Comparison of ENCODE assay signal across 27 cellular contexts in the genomic region with DNA sequence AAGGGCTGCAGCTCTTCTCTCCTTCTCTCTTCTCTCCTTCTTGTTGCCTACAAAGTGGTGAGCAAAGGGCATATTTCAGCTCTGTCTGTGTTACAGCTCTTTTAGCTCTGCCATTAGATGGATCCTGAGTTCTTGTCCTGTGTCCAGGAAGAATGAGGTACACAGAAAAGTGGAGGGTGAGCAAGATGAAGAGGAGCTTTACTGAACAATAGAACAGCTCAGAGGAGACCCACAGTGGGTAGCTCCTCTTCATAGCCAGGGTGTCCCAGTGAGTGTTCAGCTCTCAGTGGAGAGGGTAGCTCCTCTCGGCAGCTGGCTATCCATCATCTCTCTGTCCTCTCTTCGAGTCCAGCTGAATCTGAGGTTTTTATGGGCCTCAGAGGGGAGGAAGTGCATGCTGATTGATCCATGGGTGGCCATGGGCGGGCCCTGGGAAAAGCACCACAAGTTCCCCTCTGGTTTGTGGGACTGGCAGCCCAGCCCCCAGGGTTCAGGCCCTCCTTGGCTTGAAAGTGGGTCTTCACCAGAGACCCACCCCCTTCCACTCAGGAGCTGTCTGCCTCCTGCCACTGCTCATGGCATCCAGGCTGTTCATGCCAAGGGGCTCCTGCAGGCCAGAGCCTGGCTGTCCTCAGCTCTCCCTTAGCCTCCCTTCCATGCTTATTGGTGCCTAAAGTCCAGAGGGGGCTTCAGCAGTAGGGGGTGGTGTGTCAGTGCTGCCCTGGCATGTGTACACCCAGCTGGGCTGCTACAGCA.
"Had no signal": no experiment of that assay in that cellular context is flagged by ENCODE, and none has a peak within 500 bp of the region (broad histone marks: within the 10 kb centered on the region; RNA-seq: fewer than 3 reads in every experiment).

No MANE protein-coding gene starts in this region.

- H3K27me3 Mint-ChIP-seq: activated T-cell treated with anti-CD3 and anti-CD28 coated beads, Interleukin-2, amount 50 U/mL, for 24 hours had no signal

- H3K9me3 ChIP-seq: adrenal gland, Peyer's patch, SJSA1, SK-N-SH had no signal

- ATAC-seq: activated CD4-positive, alpha-beta T cell treated with anti-CD3 and anti-CD28 coated beads for 36 hours; activated CD4-positive, CD25-positive, alpha-beta regulatory T cell treated with anti-CD3 and anti-CD28 coated beads, Interleukin-2, amount 50 U/mL, for 24 hours; activated CD8-positive, alpha-beta T cell treated with anti-CD3 and anti-CD28 coated beads, Interleukin-2, amount 10 ng/mL, durations not matched to agents 7 days and 5 days; activated naive CD4-positive, alpha-beta T cell treated with anti-CD3 and anti-CD28 coated beads, Interleukin-2, amount 50 U/mL, for 72 hours; body of pancreas; WTC11 had no signal

- H3K4me3 Mint-ChIP-seq: activated CD4-positive, alpha-beta T cell treated with anti-CD3 and anti-CD28 coated beads for 36 hours; activated CD4-positive, alpha-beta T cell treated with anti-CD3 and anti-CD28 coated beads, Interleukin-2, amount 10 ng/mL, durations not matched to agents 7 days and 5 days; activated CD8-positive, alpha-beta T cell treated with anti-CD3 and anti-CD28 coated beads, Interleukin-2, amount 10 ng/mL, durations not matched to agents 7 days and 5 days; activated naive CD4-positive, alpha-beta T cell treated with anti-CD3 and anti-CD28 coated beads for 36 hours; activated T-cell treated with anti-CD3 and anti-CD28 coated beads, Interleukin-2, amount 50 U/mL, for 24 hours; T-helper 1 cell treated with Interleukin-12 subunit alpha and Interleukin-12 subunit beta and Interleukin-4 antibody, amounts not matched to agents 30 μg/mL and 1 μg/mL, for 36 hours; WTC11 had no signal

- H3K4me1 Mint-ChIP-seq: activated CD4-positive, alpha-beta T cell treated with anti-CD3 and anti-CD28 coated beads, Interleukin-2, amount 10 ng/mL, durations not matched to agents 7 days and 5 days had no signal

- H3K4me3 ChIP-seq: adrenal gland, body of pancreas, breast epithelium, Peyer's patch, SJSA1 had no signal

- H3K27ac ChIP-seq: adrenal gland, body of pancreas, breast epithelium, Peyer's patch, SJSA1 had no signal

- H3K36me3 Mint-ChIP-seq: activated naive CD4-positive, alpha-beta T cell treated with anti-CD3 and anti-CD28 coated beads, Interleukin-2, amount 50 U/mL, for 72 hours had no signal

- H3K4me1 ChIP-seq: adrenal gland, body of pancreas, breast epithelium, Peyer's patch, SJSA1 had no signal

- H3K27ac Mint-ChIP-seq: activated CD4-positive, alpha-beta T cell treated with anti-CD3 and anti-CD28 coated beads for 36 hours; activated CD4-positive, alpha-beta T cell treated with anti-CD3 and anti-CD28 coated beads, Interleukin-2, amount 10 ng/mL, durations not matched to agents 7 days and 5 days; activated CD8-positive, alpha-beta T cell treated with anti-CD3 and anti-CD28 coated beads, Interleukin-2, amount 10 ng/mL, durations not matched to agents 7 days and 5 days; activated naive CD4-positive, alpha-beta T cell treated with anti-CD3 and anti-CD28 coated beads for 36 hours; activated naive CD4-positive, alpha-beta T cell treated with anti-CD3 and anti-CD28 coated beads, Interleukin-2, amount 50 U/mL, for 72 hours; activated T-cell treated with anti-CD3 and anti-CD28 coated beads, Interleukin-2, amount 50 U/mL, for 24 hours; activated T-helper 2 cell treated with anti-CD3 and anti-CD28 coated beads, Interferon-gamma antibody, Interleukin-2, Interleukin-4, amounts not matched to agents 10 μg/mL and 5 μg/mL and 100 μg/mL, durations not matched to agents 14 hours and 24 hours and 36 hours; T-helper 1 cell treated with Interleukin-12 subunit alpha and Interleukin-12 subunit beta and Interleukin-4 antibody, amounts not matched to agents 30 μg/mL and 1 μg/mL, for 36 hours; WTC11 had no signal

- H3K36me3 ChIP-seq: adrenal gland, breast epithelium, Peyer's patch, SJSA1 had no signal

- H3K27me3 ChIP-seq: adrenal gland, body of pancreas, breast epithelium, Peyer's patch, SJSA1 had no signal

- H3K9me3 Mint-ChIP-seq: activated CD4-positive, alpha-beta T cell treated with anti-CD3 and anti-CD28 coated beads, Interleukin-2, amount 10 ng/mL, durations not matched to agents 7 days and 5 days; activated T-cell treated with anti-CD3 and anti-CD28 coated beads, Interleukin-2, amount 50 U/mL, for 24 hours; activated T-helper 2 cell treated with anti-CD3 and anti-CD28 coated beads, Interferon-gamma antibody, Interleukin-2, Interleukin-4, amounts not matched to agents 10 μg/mL and 5 μg/mL and 100 μg/mL, durations not matched to agents 14 hours and 24 hours and 36 hours; T-helper 1 cell treated with Interleukin-12 subunit alpha and Interleukin-12 subunit beta and Interleukin-4 antibody, amounts not matched to agents 30 μg/mL and 1 μg/mL, for 36 hours had no signal

- DNase-seq: activated CD4-positive, alpha-beta T cell treated with anti-CD3 and anti-CD28 coated beads for 36 hours; activated CD4-positive, alpha-beta T cell treated with anti-CD3 and anti-CD28 coated beads, Interleukin-2, amount 10 ng/mL, durations not matched to agents 7 days and 5 days; activated CD4-positive, alpha-beta T cell treated with anti-CD3 and anti-CD28 coated beads, Interleukin-2, amount 50 U/mL, for 48 hours; activated CD8-positive, alpha-beta T cell treated with anti-CD3 and anti-CD28 coated beads, Interleukin-2, amount 10 ng/mL, durations not matched to agents 7 days and 5 days; activated gamma-delta T cell treated with Interleukin-2 at 50 U/mL for 16 hours; activated naive CD4-positive, alpha-beta T cell treated with anti-CD3 and anti-CD28 coated beads for 36 hours; activated T-cell treated with anti-CD3 and anti-CD28 coated beads, Interleukin-2, amount 50 U/mL, for 24 hours; adrenal gland; body of pancreas; NCI-H1105; NCI-H1417 treated with DMSO at 0.1 percent for 48 hours; NCI-H1930; NCI-H2081 treated with DMSO at 0.1 percent for 48 hours; NCI-H446 treated with DMSO at 0.1 percent for 48 hours; NCI-H524; NCI-H69; Peyer's patch; RPMI8226; SHP77 treated with DMSO at 0.1 percent for 48 hours; SK-N-SH had no signal
